13 cellular contexts compared by ENCODE assay signal in genomic region chr19:5012688-5013457, GRCh38. TPM values are rescaled to one million over a fixed set of nuclear protein-coding genes. Genes with fewer than 3 reads are reported as not detected.
A peak's percentile ranks its signal among the peaks of the same experiment; 100 is the strongest.
DNase-seq lines count a peak whose midpoint lies in the region; ATAC-seq and TF ChIP-seq lines count a peak whose summit lies in the region.
"Had no signal": no experiment of that assay in that cellular context is flagged by ENCODE, and none has a peak within 500 bp of the region (broad histone marks: within the 10 kb centered on the region; RNA-seq: fewer than 3 reads in every experiment).

No MANE protein-coding gene starts in this region.

- no peak overlapping the region for H3K4me3 Mint-ChIP-seq in neural crest cell

- no peak for TF ChIP-seq CTCF in RWPE1 (conservative IDR thresholded peaks at IDR 0.05; ENCODE audit: low read depth)
- TF ChIP-seq CTCF in neural crest cell (conservative IDR thresholded peaks at IDR 0.05), result no peak
- no peak for TF ChIP-seq CTCF in gastrocnemius medialis (IDR thresholded peaks at IDR 0.05 in 4 of 5, conservative IDR thresholded peaks at IDR 0.05 in 1 of 5)
- TF ChIP-seq CTCF in lower leg skin (IDR thresholded peaks at IDR 0.05), result no peak
- TF ChIP-seq CTCF in omental fat pad (IDR thresholded peaks at IDR 0.05), result no peak

- H3K27ac Mint-ChIP-seq in neural crest cell (ENCODE audit: unreplicated experiment), result peak overlapping the region; percentile 19

- ATAC-seq in sciatic nerve (peak; percentile 29), gastrocnemius medialis (no peak), omental fat pad (ENCODE audit: low FRiP score) (no peak)
- ATAC-seq: A549 had no signal

- H3K4me2 ChIP-seq in BLaER1 treated with 17β-estradiol and CSF1 and Interleukin-3, amounts not matched to agents 10 nM and 100 nM, result peak overlapping the region in 6 of 11 experiments; percentile 2 to 32 (median 23); a peak in 4 of 22 replicates
- H3K4me2 ChIP-seq: A549 had no signal

- H3K27ac ChIP-seq in BLaER1 treated with 17β-estradiol and CSF1 and Interleukin-3, amounts not matched to agents 10 nM and 100 nM, result peak overlapping the region in 4 of 11 experiments; percentile 0 to 31 (median 6); a peak in 4 of 22 replicates
- H3K27ac ChIP-seq in RWPE1 (peak overlapping the region; percentile 33; the same call in 1 of the 2 replicates), gastrocnemius medialis (no peak overlapping the region)
- H3K27ac ChIP-seq: A549, GM23248 had no signal

- in situ Hi-C loops in gastrocnemius medialis (cut with MboI; ENCODE audit: low sequenced_read_pairs in 4 of 4), result no loop called here

- peaks cover 81 to 100% (median 100%) of the 10 kb centered on the region in 11 experiments for H4K20me1 ChIP-seq in BLaER1 treated with 17β-estradiol and CSF1 and Interleukin-3, amounts not matched to agents 10 nM and 100 nM

- H3K27me3 Mint-ChIP-seq in neural crest cell (ENCODE audit: low read depth), result no peaks in the 10 kb centered on the region

- DNase-seq in RWPE1 (ENCODE audit: low spot score), result no peak
- no peak for DNase-seq in neural crest cell (ENCODE audit: low read depth, low spot score)
- no peak for DNase-seq in sciatic nerve (ENCODE audit: low spot score)
- DNase-seq in gastrocnemius medialis, result no peak
- no peak for DNase-seq in lower leg skin (ENCODE audit: low spot score in 2 of 2)
- DNase-seq in HCEC 1CT, result no peak
- no peak for DNase-seq in omental fat pad (ENCODE audit: low spot score)
- DNase-seq: BE2C, DMS53, GF-D8, GM23248 had no signal

- no peak overlapping the region for H3K4me3 ChIP-seq in BLaER1 treated with 17β-estradiol and CSF1 and Interleukin-3, amounts not matched to agents 10 nM and 100 nM
- no peak overlapping the region for H3K4me3 ChIP-seq in gastrocnemius medialis
- H3K4me3 ChIP-seq in lower leg skin (ENCODE audit: low read depth, poor library complexity, severe bottlenecking), result no peak overlapping the region
- H3K4me3 ChIP-seq: A549, GM23248 had no signal

- H3K4me1 ChIP-seq in BLaER1 treated with 17β-estradiol and CSF1 and Interleukin-3, amounts not matched to agents 10 nM and 100 nM, result peaks cover 13 to 40% (median 31%) of the 10 kb centered on the region in 10 experiments
- peaks cover 0 to 5% of the 10 kb centered on the region in 2 donors for H3K4me1 ChIP-seq in gastrocnemius medialis
- H3K4me1 ChIP-seq: A549, BE2C had no signal

- POLR2A ChIA-PET in RWPE1 (lab: Yijun Ruan, JAX; ENCODE audit: low non-redundant PET), result interaction anchor here (0.6 kb wide), 1 partner anchor 63 kb away, joined by 4 read pairs; no protein-coding TSS in a partner anchor

- H3K9ac ChIP-seq in BLaER1 treated with 17β-estradiol and CSF1 and Interleukin-3, amounts not matched to agents 10 nM and 100 nM, result peak overlapping the region in 4 of 11 experiments; percentile 23 to 41 (median 39); a peak in 6 of 22 replicates
- H3K9ac ChIP-seq: GM23248 had no signal

- H3K9me3 Mint-ChIP-seq in neural crest cell, result peaks cover 3% of the 10 kb centered on the region

- CTCF ChIA-PET in RWPE1 (lab: Yijun Ruan, JAX), result no interaction called here

- H3K36me3 Mint-ChIP-seq in neural crest cell (ENCODE audit: low read depth), result peaks cover 5% of the 10 kb centered on the region

- H3K36me3 ChIP-seq in BLaER1 treated with 17β-estradiol and CSF1 and Interleukin-3, amounts not matched to agents 10 nM and 100 nM, result peaks cover 21 to 90% (median 55%) of the 10 kb centered on the region in 11 experiments
- peaks cover 0 to 9% of the 10 kb centered on the region in 2 donors for H3K36me3 ChIP-seq in gastrocnemius medialis

- peaks cover 0 to 5% (median 3%) of the 10 kb centered on the region in 11 experiments; a peak in 14 of 22 replicates for H3K9me3 ChIP-seq in BLaER1 treated with 17β-estradiol and CSF1 and Interleukin-3, amounts not matched to agents 10 nM and 100 nM (replicated peaks in 1 of 11)
- no peaks in the 10 kb centered on the region for H3K9me3 ChIP-seq in gastrocnemius medialis
- H3K9me3 ChIP-seq: A549, BE2C had no signal

- intact Hi-C loops in sciatic nerve (cut with DNase I), result loop anchor here (10.0 kb wide), 1 partner anchor 478 kb away; the partner anchor contains the start of gene PLIN5
- intact Hi-C loops in gastrocnemius medialis (cut with DNase I; ENCODE audit: low total_unique reads), result no loop called here
- intact Hi-C loops in lower leg skin (cut with DNase I; ENCODE audit: low total_unique reads), result no loop called here

- 91 to 95% methylated on average over 23 to 24 of the region's 25 CpGs for WGBS in lower leg skin, 2 donors

- H3K27me3 ChIP-seq in BLaER1 treated with 17β-estradiol and CSF1 and Interleukin-3, amounts not matched to agents 10 nM and 100 nM, result no peaks in the 10 kb centered on the region
- no peaks in the 10 kb centered on the region for H3K27me3 ChIP-seq in gastrocnemius medialis
- H3K27me3 ChIP-seq: BE2C had no signal

- peaks cover 9% of the 10 kb centered on the region for H3K4me1 Mint-ChIP-seq in neural crest cell

- no peak for TF ChIP-seq POLR2A in gastrocnemius medialis (IDR thresholded peaks at IDR 0.05)
- no peak for TF ChIP-seq POLR2A in lower leg skin (IDR thresholded peaks at IDR 0.05)

RNA-seq across cellular contexts. Expression of gene KDM4B, which starts 44.0 kb away (rescaled TPM):
- total RNA-seq in neural crest cell (43.3 and 45.4 TPM in 2 replicates), sciatic nerve (60.1 TPM), gastrocnemius medialis (10 to 100 TPM; 40.9 to 61.4 (median 46.4) TPM), lower leg skin (10 to 100 TPM; 40.1 to 71.4 (median 51.3) TPM), omental fat pad (10 to 100 TPM; 16.3 to 38.3 (median 22.4) TPM)
